ENCODE assay signal across 1 cellular context in the genomic region with DNA sequence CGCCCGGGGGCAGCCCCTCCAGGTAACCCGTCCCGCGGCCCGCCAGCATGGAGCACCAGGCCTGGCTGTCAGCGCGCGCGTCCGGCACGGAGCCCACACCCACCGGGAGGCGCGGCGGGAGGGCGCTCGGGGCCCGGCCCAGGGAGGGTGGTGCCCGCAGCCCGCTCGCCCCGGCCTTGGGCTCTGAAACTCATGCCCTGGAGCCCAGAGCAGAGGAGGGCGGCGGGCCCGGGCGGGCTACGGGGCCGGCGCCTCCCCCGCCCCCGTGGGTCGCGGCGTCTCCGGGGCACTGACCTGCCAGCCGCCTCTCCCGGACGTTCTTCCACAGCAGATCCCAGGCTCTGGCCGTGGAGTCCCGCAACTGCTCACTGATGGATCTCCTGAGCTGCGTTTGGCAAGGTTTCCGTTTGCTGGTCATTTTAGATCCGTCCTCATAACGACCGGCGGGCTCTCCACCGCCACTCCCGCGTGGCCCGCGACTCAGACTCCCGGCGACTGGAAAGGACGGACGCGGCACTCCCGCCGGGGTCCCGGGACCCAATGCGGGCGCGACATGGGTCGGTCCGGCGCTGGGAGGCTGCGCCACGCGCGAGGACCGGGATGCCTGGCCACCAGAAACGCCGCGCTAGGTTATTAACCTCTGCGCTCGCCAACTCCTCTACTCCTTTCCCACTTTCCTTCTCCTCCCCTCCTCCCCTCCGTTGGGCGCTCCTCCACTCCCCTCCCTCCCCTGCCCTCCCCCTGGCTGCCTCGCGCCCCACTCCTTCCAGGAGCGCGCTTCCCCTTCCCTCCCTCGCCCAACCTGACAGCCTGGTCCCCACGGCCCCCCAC.
TF ChIP-seq lines count a peak whose summit lies in the region.

No MANE protein-coding gene starts in this region.

TF ChIP-seq in HEK293, 187 proteins besides CTCF, POLR2A, EP300 and RAD21 (continued from another document):
- TF ChIP-seq ZNF513 (tag by site-specific recombination; IDR thresholded peaks at IDR 0.05) (no peak), TRIM28 (IDR thresholded peaks at IDR 0.05; ENCODE audit: borderline replicate concordance, low read length) (no peak), ZNF146 (tag by site-specific recombination; IDR thresholded peaks at IDR 0.05) (no peak), ZNF585B (tag by site-specific recombination; IDR thresholded peaks at IDR 0.05) (peak; percentile 25; the same call in 1 of the 2 replicates), SETDB1 (IDR thresholded peaks at IDR 0.05; ENCODE audit: insufficient read length, low read length) (no peak), ZEB2 (tag by site-specific recombination; IDR thresholded peaks at IDR 0.05) (no peak), ZNF792 (tag by site-specific recombination; IDR thresholded peaks at IDR 0.05) (0 out of 2 replicates have a peak, but pooled peaks have one; percentile 17), ZNF473 (tag by site-specific recombination; IDR thresholded peaks at IDR 0.05) (no peak), MZF1 (tag by site-specific recombination; IDR thresholded peaks at IDR 0.05; ENCODE audit: borderline replicate concordance) (peak; percentile 58; the same call in 1 of the 2 replicates), GLI2 (tag by site-specific recombination; IDR thresholded peaks at IDR 0.05; ENCODE audit: borderline replicate concordance, low read depth) (no peak), ZNF521 (tag by site-specific recombination; IDR thresholded peaks at IDR 0.05) (no peak), RBAK (tag by site-specific recombination; IDR thresholded peaks at IDR 0.05) (no peak), ZNF529 (tag by site-specific recombination; IDR thresholded peaks at IDR 0.05; ENCODE audit: insufficient replicate concordance) (no peak), ZNF600 (tag by site-specific recombination; IDR thresholded peaks at IDR 0.05) (peak; percentile 64; the same call in 1 of the 2 replicates), ZNF510 (tag by site-specific recombination; IDR thresholded peaks at IDR 0.05; ENCODE audit: insufficient replicate concordance) (no peak), KLF16 (tag by site-specific recombination; IDR thresholded peaks at IDR 0.05) (0 out of 2 replicates have a peak, but pooled peaks have one; percentile 24), ZFP41 (tag by site-specific recombination; IDR thresholded peaks at IDR 0.05; ENCODE audit: borderline replicate concordance) (no peak), PRDM6 (tag by site-specific recombination; IDR thresholded peaks at IDR 0.05) (no peak), ZNF621 (tag by site-specific recombination; IDR thresholded peaks at IDR 0.05) (no peak)
- TF ChIP-seq, protein P1, sequence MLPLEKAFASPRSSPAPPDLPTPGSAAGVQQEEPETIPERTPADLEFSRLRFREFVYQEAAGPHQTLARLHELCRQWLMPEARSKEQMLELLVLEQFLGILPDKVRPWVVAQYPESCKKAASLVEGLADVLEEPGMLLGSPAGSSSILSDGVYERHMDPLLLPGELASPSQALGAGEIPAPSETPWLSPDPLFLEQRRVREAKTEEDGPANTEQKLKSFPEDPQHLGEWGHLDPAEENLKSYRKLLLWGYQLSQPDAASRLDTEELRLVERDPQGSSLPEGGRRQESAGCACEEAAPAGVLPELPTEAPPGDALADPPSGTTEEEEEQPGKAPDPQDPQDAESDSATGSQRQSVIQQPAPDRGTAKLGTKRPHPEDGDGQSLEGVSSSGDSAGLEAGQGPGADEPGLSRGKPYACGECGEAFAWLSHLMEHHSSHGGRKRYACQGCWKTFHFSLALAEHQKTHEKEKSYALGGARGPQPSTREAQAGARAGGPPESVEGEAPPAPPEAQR (tag by site-specific recombination; IDR thresholded peaks at IDR 0.05) = no peak
